ENCODE assay signal across 1 cellular context in the genomic region with DNA sequence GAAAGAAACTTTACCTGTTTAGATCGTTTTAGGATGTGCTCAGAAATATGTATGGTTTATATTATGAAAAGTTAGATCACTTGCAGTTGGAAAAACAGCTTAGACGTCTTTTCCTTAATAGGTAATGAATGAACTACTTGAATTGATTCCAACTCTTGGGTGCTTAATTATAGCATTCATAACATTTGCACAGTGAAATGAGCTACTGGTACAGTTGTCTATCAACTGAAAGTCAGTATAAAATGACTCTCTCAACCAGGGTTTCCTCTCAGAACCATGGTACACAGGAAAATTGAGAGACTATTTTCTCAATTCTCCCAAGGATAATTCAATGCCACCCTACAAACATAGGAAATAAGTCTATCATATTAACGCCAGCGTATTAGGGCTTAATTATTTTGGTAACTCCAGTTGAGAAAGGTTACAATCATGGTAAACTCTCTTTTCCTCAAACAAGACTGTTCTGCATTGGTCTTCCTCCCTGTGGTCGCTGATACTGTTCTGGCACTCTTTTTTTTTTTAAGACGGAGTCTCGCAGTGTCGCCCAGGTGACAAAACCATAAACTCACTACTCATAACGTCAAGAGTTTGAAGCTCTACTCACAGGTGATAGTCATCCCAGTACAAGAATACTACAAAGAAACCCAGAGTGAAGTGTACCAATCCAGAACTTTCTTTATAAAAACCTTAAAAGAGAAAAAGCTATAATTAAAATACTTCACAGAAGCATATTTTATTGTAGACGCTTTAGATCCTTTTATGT.
TF ChIP-seq lines count a peak whose summit lies in the region.

No MANE protein-coding gene starts in this region.

TF ChIP-seq in SK-N-SH treated with all-trans-retinoic acid at 6 μM for 48 hours, 23 proteins besides CTCF, POLR2A, EP300 and RAD21 (continued from another document):
- TF ChIP-seq, protein P1, sequence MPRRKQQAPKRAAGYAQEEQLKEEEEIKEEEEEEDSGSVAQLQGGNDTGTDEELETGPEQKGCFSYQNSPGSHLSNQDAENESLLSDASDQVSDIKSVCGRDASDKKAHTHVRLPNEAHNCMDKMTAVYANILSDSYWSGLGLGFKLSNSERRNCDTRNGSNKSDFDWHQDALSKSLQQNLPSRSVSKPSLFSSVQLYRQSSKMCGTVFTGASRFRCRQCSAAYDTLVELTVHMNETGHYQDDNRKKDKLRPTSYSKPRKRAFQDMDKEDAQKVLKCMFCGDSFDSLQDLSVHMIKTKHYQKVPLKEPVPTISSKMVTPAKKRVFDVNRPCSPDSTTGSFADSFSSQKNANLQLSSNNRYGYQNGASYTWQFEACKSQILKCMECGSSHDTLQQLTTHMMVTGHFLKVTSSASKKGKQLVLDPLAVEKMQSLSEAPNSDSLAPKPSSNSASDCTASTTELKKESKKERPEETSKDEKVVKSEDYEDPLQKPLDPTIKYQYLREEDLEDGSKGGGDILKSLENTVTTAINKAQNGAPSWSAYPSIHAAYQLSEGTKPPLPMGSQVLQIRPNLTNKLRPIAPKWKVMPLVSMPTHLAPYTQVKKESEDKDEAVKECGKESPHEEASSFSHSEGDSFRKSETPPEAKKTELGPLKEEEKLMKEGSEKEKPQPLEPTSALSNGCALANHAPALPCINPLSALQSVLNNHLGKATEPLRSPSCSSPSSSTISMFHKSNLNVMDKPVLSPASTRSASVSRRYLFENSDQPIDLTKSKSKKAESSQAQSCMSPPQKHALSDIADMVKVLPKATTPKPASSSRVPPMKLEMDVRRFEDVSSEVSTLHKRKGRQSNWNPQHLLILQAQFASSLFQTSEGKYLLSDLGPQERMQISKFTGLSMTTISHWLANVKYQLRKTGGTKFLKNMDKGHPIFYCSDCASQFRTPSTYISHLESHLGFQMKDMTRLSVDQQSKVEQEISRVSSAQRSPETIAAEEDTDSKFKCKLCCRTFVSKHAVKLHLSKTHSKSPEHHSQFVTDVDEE (CRISPR knock-in tag; IDR thresholded peaks at IDR 0.05) = no peak
TF ChIP-seq in SK-N-SH treated with all-trans-retinoic acid at 6 μM for 48 hours: peak in this region for 0.
